Comparison of ENCODE assay signal across 10 cellular contexts in the genomic region with DNA sequence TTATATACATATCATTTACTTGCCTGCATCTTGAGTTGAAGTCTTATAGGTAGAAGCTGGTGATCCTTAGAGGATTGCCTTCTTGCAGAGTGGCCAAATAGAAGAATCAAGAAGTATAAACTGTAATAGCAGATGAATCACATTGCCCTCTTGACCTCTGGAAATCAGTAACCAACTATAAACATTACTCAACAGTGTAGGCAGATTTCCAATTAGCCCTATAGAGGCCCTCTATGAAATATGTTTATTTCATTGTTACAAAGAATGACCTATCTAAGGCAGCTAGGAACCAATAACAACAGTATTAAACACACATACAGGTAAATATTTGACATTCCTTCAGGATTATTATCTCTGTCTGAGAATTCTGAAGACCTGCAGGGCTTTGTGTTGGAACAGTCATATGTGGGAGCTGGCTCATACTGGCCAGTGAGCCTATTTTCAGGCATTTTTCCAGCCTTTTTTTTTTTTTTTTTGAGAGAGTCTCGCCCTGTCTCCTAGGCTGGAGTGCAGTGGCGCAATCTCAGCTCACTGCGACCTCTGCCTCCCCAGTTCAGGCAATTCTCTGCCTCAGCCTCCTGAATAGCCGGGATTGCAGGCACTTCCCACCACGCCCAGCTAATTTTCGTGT. TPM values are rescaled to one million over a fixed set of nuclear protein-coding genes. Genes with fewer than 3 reads are reported as not detected.
A peak's percentile ranks its signal among the peaks of the same experiment; 100 is the strongest.
DNase-seq lines count a peak whose midpoint lies in the region; ATAC-seq, FAIRE-seq and TF ChIP-seq lines count a peak whose summit lies in the region.
"Had no signal": no experiment of that assay in that cellular context is flagged by ENCODE, and none has a peak within 500 bp of the region (broad histone marks: within the 10 kb centered on the region; RNA-seq: fewer than 3 reads in every experiment).

No MANE protein-coding gene starts in this region.

- H3K27me3 Mint-ChIP-seq in astrocyte (ENCODE audit: low read depth, unreplicated experiment) (no peaks in the 10 kb centered on the region), neural progenitor cell (ENCODE audit: insufficient read depth, low read depth) (peaks cover 2% of the 10 kb centered on the region)

- peak; percentile 82 to 84 for ATAC-seq in upper lobe of left lung (ENCODE audit: low FRiP score in 2 of 2)
- ATAC-seq: activated naive CD4-positive, alpha-beta T cell treated with anti-CD3 and anti-CD28 coated beads, Interleukin-2, amount 50 U/mL, for 72 hours had no signal

- no peaks in the 10 kb centered on the region for H3K9me3 ChIP-seq in astrocyte (ENCODE audit: insufficient read depth, low read depth, low read length)
- no peaks in the 10 kb centered on the region for H3K9me3 ChIP-seq in upper lobe of left lung
- no peaks in the 10 kb centered on the region for H3K9me3 ChIP-seq in neural progenitor cell (ENCODE audit: low read depth)

- H3F3A ChIP-seq in neural progenitor cell (ENCODE audit: low read depth), result no peaks in the 10 kb centered on the region

- H3K4me3 Mint-ChIP-seq in astrocyte (ENCODE audit: unreplicated experiment) (no peak overlapping the region), neural progenitor cell (no peak overlapping the region)
- H3K4me3 Mint-ChIP-seq: activated B cell treated with CpG ODN at 0.5 μM for 24 hours had no signal

- H3K4me3 ChIP-seq in astrocyte (ENCODE audit: insufficient read depth, low read depth, low read length) (no peak overlapping the region), upper lobe of left lung (no peak overlapping the region), neural progenitor cell (no peak overlapping the region)

- H3K9me3 Mint-ChIP-seq in astrocyte (ENCODE audit: unreplicated experiment), result no peaks in the 10 kb centered on the region
- peaks cover 4% of the 10 kb centered on the region for H3K9me3 Mint-ChIP-seq in neural progenitor cell
- H3K9me3 Mint-ChIP-seq: activated naive CD4-positive, alpha-beta T cell treated with anti-CD3 and anti-CD28 coated beads, Interleukin-2, amount 50 U/mL, for 72 hours had no signal

- 62 to 77% methylated on average over 6 of the region's 6 CpGs for WGBS in upper lobe of left lung, 2 donors

- no peak overlapping the region for H3K9ac ChIP-seq in astrocyte (ENCODE audit: low read length)
- H3K9ac ChIP-seq in neural progenitor cell, result no peak overlapping the region

- H3K4me1 ChIP-seq in astrocyte (ENCODE audit: insufficient read depth, low read length) (peaks cover 18% of the 10 kb centered on the region), upper lobe of left lung (peaks cover 0 to 11% (median 1%) of the 10 kb centered on the region in 4 donors), neural progenitor cell (no peaks in the 10 kb centered on the region)

- H3K79me2 ChIP-seq in astrocyte (ENCODE audit: insufficient read depth, low read length) (no peaks in the 10 kb centered on the region), neural progenitor cell (ENCODE audit: low read depth) (no peaks in the 10 kb centered on the region)

- H2AFZ ChIP-seq in astrocyte (ENCODE audit: low read depth, low read length) (no peak overlapping the region), neural progenitor cell (replicated peaks) (no peak overlapping the region)

- TF ChIP-seq EP300 in upper lobe of left lung (IDR thresholded peaks at IDR 0.05), result no peak

- H3K36me3 Mint-ChIP-seq in astrocyte (ENCODE audit: low read depth, unreplicated experiment) (no peaks in the 10 kb centered on the region), neural progenitor cell (no peaks in the 10 kb centered on the region)

- no peak overlapping the region for H3K27ac Mint-ChIP-seq in astrocyte (ENCODE audit: unreplicated experiment)
- no peak overlapping the region for H3K27ac Mint-ChIP-seq in neural progenitor cell
- H3K27ac Mint-ChIP-seq: activated B cell treated with CpG ODN at 0.5 μM for 24 hours; activated naive CD4-positive, alpha-beta T cell treated with anti-CD3 and anti-CD28 coated beads, Interleukin-2, amount 50 U/mL, for 72 hours had no signal

- peak; percentile 92 for DNase-seq in HS-5 (ENCODE audit: low read depth)
- DNase-seq in astrocyte (ENCODE audit: low read depth), result peak; percentile 64
- DNase-seq in kidney glomerular epithelial cell (lab: John Stamatoyannopoulos, UW), result peak; percentile 97
- peak in 1 of 2 donors; percentile 84 for DNase-seq in upper lobe of left lung
- DNase-seq in midbrain (lab: John Stamatoyannopoulos, UW), result no peak
- DNase-seq in neural progenitor cell (ENCODE audit: low spot score), result no peak
- no peak for DNase-seq in iPS-NIHi7 (ENCODE audit: extremely low spot score)
- DNase-seq: activated B cell treated with CpG ODN at 0.5 μM for 24 hours, NCI-H446 treated with DMSO at 0.1 percent for 48 hours had no signal

- TF ChIP-seq POLR2A in upper lobe of left lung (IDR thresholded peaks at IDR 0.05), result no peak

- H3K27ac ChIP-seq in astrocyte (ENCODE audit: low read depth, low read length), result no peak overlapping the region
- H3K27ac ChIP-seq in upper lobe of left lung, result peak overlapping the region in 1 of 4 donors; percentile 40
- H3K27ac ChIP-seq in neural progenitor cell, result no peak overlapping the region

- FAIRE-seq in astrocyte (lab: Jason Lieb, UNC), result no peak

- H3K4me1 Mint-ChIP-seq in astrocyte (ENCODE audit: low read depth, unreplicated experiment) (peaks cover 3% of the 10 kb centered on the region), neural progenitor cell (no peaks in the 10 kb centered on the region)
- H3K4me1 Mint-ChIP-seq: activated B cell treated with CpG ODN at 0.5 μM for 24 hours had no signal

- TF ChIP-seq CTCF in astrocyte (IDR thresholded peaks at IDR 0.05; ENCODE audit: insufficient read depth, low read depth, low read length) (no peak), upper lobe of left lung (IDR thresholded peaks at IDR 0.05) (no peak), neural progenitor cell (IDR thresholded peaks at IDR 0.05) (no peak)

- H3K27me3 ChIP-seq in astrocyte (ENCODE audit: insufficient read depth, low read length) (no peaks in the 10 kb centered on the region), upper lobe of left lung (no peaks in the 10 kb centered on the region), neural progenitor cell (no peaks in the 10 kb centered on the region)

- no peaks in the 10 kb centered on the region for H3K36me3 ChIP-seq in astrocyte (ENCODE audit: insufficient read depth, low read length)
- no peaks in the 10 kb centered on the region for H3K36me3 ChIP-seq in upper lobe of left lung
- no peaks in the 10 kb centered on the region for H3K36me3 ChIP-seq in neural progenitor cell

- H3K4me2 ChIP-seq in astrocyte (ENCODE audit: low read length) (peak overlapping the region; percentile 47), neural progenitor cell (no peak overlapping the region)

- no peaks in the 10 kb centered on the region for H4K20me1 ChIP-seq in astrocyte (ENCODE audit: insufficient read depth, low read length)
- H4K20me1 ChIP-seq in neural progenitor cell (ENCODE audit: low read depth), result no peaks in the 10 kb centered on the region

RNA-seq across cellular contexts. Expression of gene SRI, which starts 7.2 kb away (rescaled TPM):
- total RNA-seq in astrocyte (132 and 139 TPM in 2 replicates), upper lobe of left lung (100 to 1,000 TPM in 3 of 6 donors, 10 to 100 TPM in 3; 20.0 to 120 (median 91.8) TPM), neural progenitor cell (ENCODE audit: low replicate concordance) (60.6 and 136 TPM in 2 replicates)

Comparison
In these comparisons a context has a peak if more than half of its experiments do, and no peak if none do; other contexts are left out.
1. DNase-seq: peak in HS-5 (single experiment), astrocyte (single experiment) and kidney glomerular epithelial cell (single experiment); none in midbrain (single experiment), neural progenitor cell (single experiment) and iPS-NIHi7 (single experiment).